ENCODE assay signal across 9 cellular contexts in genomic region chr17:48427598-48427997, GRCh38.
A peak's percentile ranks its signal among the peaks of the same experiment; 100 is the strongest.
DNase-seq lines count a peak whose midpoint lies in the region; ATAC-seq lines count a peak whose summit lies in the region.
"Had no signal": no experiment of that assay in that cellular context is flagged by ENCODE, and none has a peak within 500 bp of the region (broad histone marks: within the 10 kb centered on the region; RNA-seq: fewer than 3 reads in every experiment).

No MANE protein-coding gene starts in this region.

- no peak overlapping the region for H3K4me3 Mint-ChIP-seq in memory B cell

- ATAC-seq in HG03139 (IDR thresholded peaks at IDR 0.05; ENCODE audit: unreplicated experiment): peak; percentile 43
- ATAC-seq in memory B cell (ENCODE audit: low read depth): peak; percentile 46
- ATAC-seq in GM19397 (IDR thresholded peaks at IDR 0.05; ENCODE audit: unreplicated experiment): no peak
- no peak for ATAC-seq in HG03095 (IDR thresholded peaks at IDR 0.05; ENCODE audit: unreplicated experiment)
- no peak for ATAC-seq in GM18873 (IDR thresholded peaks at IDR 0.05; ENCODE audit: low FRiP score, unreplicated experiment)
- ATAC-seq in GM21737 (IDR thresholded peaks at IDR 0.05; ENCODE audit: unreplicated experiment): no peak

- no peaks in the 10 kb centered on the region for H3K9me3 Mint-ChIP-seq in memory B cell

- H3K27ac Mint-ChIP-seq in memory B cell: no peak overlapping the region

- DNase-seq in CD1c-positive myeloid dendritic cell (ENCODE audit: extremely low spot score) (peak; percentile 40), memory B cell (ENCODE audit: low spot score in 2 of 2) (no peak)
- peak; percentile 58 for DNase-seq in activated CD4-positive, alpha-beta T cell treated with anti-CD3 and anti-CD28 coated beads, Interleukin-2, amount 50 U/mL, for 1 hour
- DNase-seq: NCI-H446 had no signal

- H3K27me3 Mint-ChIP-seq in memory B cell: peaks cover 28% of the 10 kb centered on the region

- H3K36me3 Mint-ChIP-seq in memory B cell: peaks cover 4% of the 10 kb centered on the region

- peaks cover 25% of the 10 kb centered on the region for H3K4me1 Mint-ChIP-seq in memory B cell

Comparison
In these comparisons a context has a peak if more than half of its experiments do, and no peak if none do; other contexts are left out.
1. DNase-seq: peak in CD1c-positive myeloid dendritic cell (single experiment) and activated CD4-positive, alpha-beta T cell treated with anti-CD3 and anti-CD28 coated beads, Interleukin-2, amount 50 U/mL, for 1 hour (single experiment); none in memory B cell (0 of 2).
2. ATAC-seq: peak in HG03139 (single experiment) and memory B cell (single experiment); none in GM19397 (single experiment), HG03095 (single experiment), GM18873 (single experiment) and GM21737 (single experiment).